In the genomic region with DNA sequence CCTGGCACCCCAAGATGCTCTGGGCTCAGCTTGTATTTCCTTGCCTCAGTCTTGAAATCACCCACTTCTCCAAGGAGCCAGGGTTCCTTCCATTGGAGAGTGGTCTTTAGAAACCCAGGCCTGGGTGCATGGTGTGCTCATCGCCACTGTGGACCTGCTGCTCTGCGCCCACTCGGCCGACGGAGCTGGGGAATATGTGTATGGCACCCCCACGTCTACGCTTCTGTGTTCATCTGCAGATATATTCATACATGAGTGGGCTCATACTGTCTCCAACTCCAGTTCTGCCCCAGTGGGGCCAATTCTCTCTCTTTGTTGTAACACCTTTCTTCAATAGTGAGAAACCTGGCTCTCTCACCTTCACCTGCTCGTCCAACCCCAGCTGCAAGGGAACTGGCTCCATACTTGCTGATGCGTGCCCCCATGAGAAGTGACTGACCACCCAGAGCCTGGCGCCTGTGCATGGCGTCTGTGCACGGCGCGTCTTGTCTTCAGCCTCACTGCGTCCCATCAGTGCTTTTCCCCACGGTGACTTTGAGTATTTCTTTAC, we compare ENCODE assay signal across 19 cellular contexts. TPM values are rescaled to one million over a fixed set of nuclear protein-coding genes. Genes with fewer than 3 reads are reported as not detected.
DNase-seq lines count a peak whose midpoint lies in the region; TF ChIP-seq lines count a peak whose summit lies in the region.
"Had no signal": no experiment of that assay in that cellular context is flagged by ENCODE, and none has a peak within 500 bp of the region (broad histone marks: within the 10 kb centered on the region; RNA-seq: fewer than 3 reads in every experiment).

No MANE protein-coding gene starts in this region.

- TF ChIP-seq POLR2A in esophagus muscularis mucosa (IDR thresholded peaks at IDR 0.05; ENCODE audit: low read depth): no peak

- no peak for TF ChIP-seq EP300 in esophagus muscularis mucosa (IDR thresholded peaks at IDR 0.05)

- peaks cover 0 to 47% (median 34%) of the 10 kb centered on the region in 4 donors for H3K9me3 ChIP-seq in esophagus muscularis mucosa

- H3K4me3 ChIP-seq in H7 (ENCODE audit: insufficient read depth, low read depth, low read length) (no peak overlapping the region), esophagus muscularis mucosa (no peak overlapping the region)

- peaks cover 0 to 3% (median 0%) of the 10 kb centered on the region in 4 donors for H3K4me1 ChIP-seq in esophagus muscularis mucosa

- DNase-seq in AG20443 (ENCODE audit: low spot score) (peak; percentile 5), H7 (peak; percentile 5), esophagus muscularis mucosa (ENCODE audit: extremely low spot score) (peak; percentile 75), posterior vena cava (ENCODE audit: low spot score) (peak; percentile 66), cortex of kidney (lab: John Stamatoyannopoulos, UW) (no peak), NCI-H1417 treated with DMSO at 0.1 percent for 48 hours (lab: John Stamatoyannopoulos, UW) (no peak), amniotic stem cell (lab: John Stamatoyannopoulos, UW) (no peak)
- DNase-seq in stimulated activated CD4-positive, alpha-beta T cell treated with anti-CD3 and anti-CD28 coated beads, Interleukin-2, amount 100 ng/mL, for 24 hours: no peak
- DNase-seq: ACHN; C1 segment of cervical spinal cord; CD4-positive, alpha-beta memory T cell; DMS79 treated with DMSO at 0.1 percent for 48 hours; EL; HCEC 1CT; HFFc6 had no signal

- H3K27ac ChIP-seq in esophagus muscularis mucosa (replicated peaks in 1 of 4): no peak overlapping the region

- H3K36me3 ChIP-seq in H7 (replicated peaks; ENCODE audit: control insufficient read depth, insufficient read depth, low read length) (no peaks in the 10 kb centered on the region), esophagus muscularis mucosa (no peaks in the 10 kb centered on the region)

- intact Hi-C loops in esophagus muscularis mucosa (cut with DNase I): no loop called here
- intact Hi-C loops in posterior vena cava (cut with DNase I): no loop called here

- H3K27me3 ChIP-seq in H7 (ENCODE audit: control insufficient read depth, insufficient read depth, low read length): peaks cover 5% of the 10 kb centered on the region; the same call in 1 of the 2 replicates
- peaks cover 0 to 40% (median 0%) of the 10 kb centered on the region in 4 donors for H3K27me3 ChIP-seq in esophagus muscularis mucosa

- WGBS in esophagus muscularis mucosa: 90% methylated on average over 16 of the region's 16 CpGs

- no peak for TF ChIP-seq CTCF in esophagus muscularis mucosa (IDR thresholded peaks at IDR 0.05)

RNA-seq across cellular contexts. Expression of gene KCNQ1, which starts 39.8 kb away (rescaled TPM):
- total RNA-seq in H7 (2014; rRNA removed; shearing (Covaris generic)): 0.18 and 0.48 TPM in 2 replicates
- total RNA-seq in esophagus muscularis mucosa: 1 to 10 TPM; 2.1 to 5.9 (median 4.3) TPM
- total RNA-seq in posterior vena cava: 1 to 10 TPM; 4.7 to 7.2 TPM
- total RNA-seq: HFFc6 had no signal

RNA-seq across cellular contexts. Expression of gene TRPM5, which starts 40.3 kb away (rescaled TPM):
- total RNA-seq in H7 (2014; rRNA removed; shearing (Covaris generic)): not detected in 2 replicates
- not detected for total RNA-seq in esophagus muscularis mucosa
- not detected for total RNA-seq in posterior vena cava
- total RNA-seq: A172, B cell, H1, HepG2, HFFc6 had no signal

Comparison
In these comparisons a context has a peak if more than half of its experiments do, and no peak if none do; other contexts are left out.
1. DNase-seq: peak in AG20443 (single experiment), H7 (single experiment), esophagus muscularis mucosa (single experiment) and posterior vena cava (single experiment); none in cortex of kidney (single experiment), NCI-H1417 treated with DMSO at 0.1 percent for 48 hours (single experiment), amniotic stem cell (single experiment) and stimulated activated CD4-positive, alpha-beta T cell treated with anti-CD3 and anti-CD28 coated beads, Interleukin-2, amount 100 ng/mL, for 24 hours (0 of 2).